ENCODE assay signal across 1 cellular context in the genomic region with DNA sequence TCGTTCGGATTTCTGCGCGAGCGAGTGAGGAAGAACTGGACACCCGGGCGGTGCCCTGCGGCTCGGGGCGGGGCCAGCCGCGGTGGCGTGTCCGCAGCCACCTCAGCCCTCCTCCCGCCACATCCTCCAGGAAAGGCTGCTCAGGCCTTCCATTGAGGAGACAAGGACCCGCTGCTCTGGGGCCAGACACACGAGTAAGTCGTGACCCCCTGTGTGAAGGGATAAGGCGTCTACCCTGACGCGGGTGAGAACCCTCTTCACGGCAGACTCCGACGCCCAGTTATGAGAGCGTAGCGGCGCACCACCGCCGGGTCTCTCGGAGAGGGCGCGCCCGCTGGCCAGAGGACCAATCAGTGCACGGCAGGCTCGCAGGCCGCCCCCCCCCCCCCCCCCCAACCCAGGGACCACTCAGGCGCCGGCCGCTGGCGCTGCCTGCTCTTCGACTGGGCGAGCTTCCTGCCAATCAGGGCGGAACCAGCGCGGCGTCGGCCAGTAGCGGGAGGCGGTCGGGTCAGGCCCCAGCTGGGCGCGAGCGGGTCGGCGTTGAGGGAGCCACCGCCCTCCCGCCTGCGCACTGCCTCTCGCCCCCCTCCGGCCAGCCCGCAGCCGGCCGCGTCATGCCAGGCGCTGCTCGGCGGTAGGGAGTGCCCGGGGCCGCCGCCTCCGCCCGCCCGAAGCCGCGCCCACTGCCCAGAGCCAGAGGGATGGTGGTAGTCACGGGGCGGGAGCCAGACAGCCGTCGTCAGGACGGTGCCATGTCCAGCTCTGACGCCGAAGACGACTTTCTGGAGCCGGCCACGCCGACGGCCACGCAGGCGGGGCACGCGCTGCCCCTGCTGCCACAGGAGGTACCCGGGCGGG.
TF ChIP-seq lines count a peak whose summit lies in the region.

KCTD7 (plus strand) TSS at position 521 of the 861 bp plus-strand sequence; CDS start at position 705, 184 bp downstream.

TF ChIP-seq in HepG2, 621 proteins besides CTCF, POLR2A, EP300 and RAD21 (continued from another document):
- TF ChIP-seq FOXP4 (CRISPR knock-in tag; IDR thresholded peaks at IDR 0.05) (0 out of 2 replicates have a peak, but pooled peaks have one; percentile 3), BATF2 (CRISPR knock-in tag; IDR thresholded peaks at IDR 0.05) (peak; percentile 44; the same call in 1 of the 2 replicates), ZNF546 (CRISPR knock-in tag; conservative IDR thresholded peaks at IDR 0.05) (0 out of 2 replicates have a peak, but pooled peaks have one; percentile 72), ZNF570 (CRISPR knock-in tag; IDR thresholded peaks at IDR 0.05; ENCODE audit: borderline replicate concordance) (0 out of 2 replicates have a peak, but pooled peaks have one; percentile 67), RCOR2 (CRISPR knock-in tag; IDR thresholded peaks at IDR 0.05) (no peak), ZNF333 (CRISPR knock-in tag; IDR thresholded peaks at IDR 0.05; ENCODE audit: borderline replicate concordance) (no peak; the same call in 1 of the 2 replicates), YEATS4 (CRISPR knock-in tag; IDR thresholded peaks at IDR 0.05; ENCODE audit: borderline replicate concordance) (peak; percentile 85; the same call in 1 of the 2 replicates), BCL6 (CRISPR knock-in tag; IDR thresholded peaks at IDR 0.05) (peak; percentile 31; the same call in 1 of the 2 replicates), PHF5A (CRISPR knock-in tag; IDR thresholded peaks at IDR 0.05; ENCODE audit: low read depth, unreplicated experiment) (peak; percentile 63), ZBTB7B (CRISPR knock-in tag; IDR thresholded peaks at IDR 0.05) (0 out of 2 replicates have a peak, but pooled peaks have one; percentile 3), NFIB (CRISPR knock-in tag; IDR thresholded peaks at IDR 0.05; ENCODE audit: borderline replicate concordance) (no peak), ZFY (CRISPR knock-in tag; IDR thresholded peaks at IDR 0.05) (peak; percentile 77), ZFX (CRISPR knock-in tag; IDR thresholded peaks at IDR 0.05; ENCODE audit: low read depth) (peak; percentile 92), GTF3A (CRISPR knock-in tag; conservative IDR thresholded peaks at IDR 0.05) (0 out of 2 replicates have a peak, but pooled peaks have one; percentile 42), ZNF10 (CRISPR knock-in tag; IDR thresholded peaks at IDR 0.05; ENCODE audit: borderline replicate concordance, low read depth) (no peak), ZNF672 (CRISPR knock-in tag; IDR thresholded peaks at IDR 0.05) (no peak), CBX1 (IDR thresholded peaks at IDR 0.05; ENCODE audit: low read depth) (no peak), SRY (CRISPR knock-in tag; IDR thresholded peaks at IDR 0.05) (peak; percentile 78), TARDBP (CRISPR knock-in tag; IDR thresholded peaks at IDR 0.05) (peak; percentile 53), ATF2 (CRISPR knock-in tag; IDR thresholded peaks at IDR 0.05) (no peak), NR2F6 (IDR thresholded peaks at IDR 0.05) (no peak), NR2F6 (CRISPR knock-in tag; IDR thresholded peaks at IDR 0.05) (peak; percentile 5; the same call in 1 of the 2 replicates), MYC (CRISPR knock-in tag; IDR thresholded peaks at IDR 0.05; ENCODE audit: borderline replicate concordance) (peak; percentile 64), XRCC5 (optimal IDR thresholded peaks at IDR 0.05; ENCODE audit: low read length) (peak; percentile 51), ZNF558 (CRISPR knock-in tag; IDR thresholded peaks at IDR 0.05; ENCODE audit: borderline replicate concordance) (peak; percentile 25; the same call in 1 of the 2 replicates), ZNF605 (CRISPR knock-in tag; IDR thresholded peaks at IDR 0.05) (peak; percentile 51; the same call in 1 of the 2 replicates), ZNF34 (CRISPR knock-in tag; IDR thresholded peaks at IDR 0.05; ENCODE audit: borderline replicate concordance) (no peak), REST (IDR thresholded peaks at IDR 0.05; ENCODE audit: borderline replicate concordance in 1 of 2, low read depth in 1 of 2, low read length in 2 of 2) (peak in 1 of 2 experiments; percentile 32; a peak in 1 of 4 replicates), HNRNPLL (IDR thresholded peaks at IDR 0.05; ENCODE audit: low read depth, low read length, poor library complexity, severe bottlenecking) (peak; percentile 70)
- TF ChIP-seq, protein P1, sequence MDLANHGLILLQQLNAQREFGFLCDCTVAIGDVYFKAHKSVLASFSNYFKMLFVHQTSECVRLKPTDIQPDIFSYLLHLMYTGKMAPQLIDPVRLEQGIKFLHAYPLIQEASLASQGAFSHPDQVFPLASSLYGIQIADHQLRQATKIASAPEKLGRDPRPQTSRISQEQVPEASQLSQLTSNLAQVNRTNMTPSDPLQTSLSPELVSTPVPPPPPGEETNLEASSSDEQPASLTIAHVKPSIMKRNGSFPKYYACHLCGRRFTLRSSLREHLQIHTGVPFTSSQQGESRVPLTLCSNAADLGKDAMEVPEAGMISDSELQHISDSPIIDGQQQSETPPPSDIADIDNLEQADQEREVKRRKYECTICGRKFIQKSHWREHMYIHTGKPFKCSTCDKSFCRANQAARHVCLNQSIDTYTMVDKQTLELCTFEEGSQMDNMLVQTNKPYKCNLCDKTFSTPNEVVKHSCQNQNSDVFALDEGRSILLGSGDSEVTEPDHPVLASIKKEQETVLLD (CRISPR knock-in tag; IDR thresholded peaks at IDR 0.05; ENCODE audit: low read depth) = 0 out of 2 replicates have a peak, but pooled peaks have one; percentile 28
- TF ChIP-seq, protein P2, sequence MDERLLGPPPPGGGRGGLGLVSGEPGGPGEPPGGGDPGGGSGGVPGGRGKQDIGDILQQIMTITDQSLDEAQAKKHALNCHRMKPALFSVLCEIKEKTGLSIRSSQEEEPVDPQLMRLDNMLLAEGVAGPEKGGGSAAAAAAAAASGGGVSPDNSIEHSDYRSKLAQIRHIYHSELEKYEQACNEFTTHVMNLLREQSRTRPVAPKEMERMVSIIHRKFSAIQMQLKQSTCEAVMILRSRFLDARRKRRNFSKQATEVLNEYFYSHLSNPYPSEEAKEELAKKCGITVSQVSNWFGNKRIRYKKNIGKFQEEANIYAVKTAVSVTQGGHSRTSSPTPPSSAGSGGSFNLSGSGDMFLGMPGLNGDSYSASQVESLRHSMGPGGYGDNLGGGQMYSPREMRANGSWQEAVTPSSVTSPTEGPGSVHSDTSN (CRISPR knock-in tag; IDR thresholded peaks at IDR 0.05) = peak; percentile 90
